Comparison of ENCODE assay signal across 8 cellular contexts in the genomic region with DNA sequence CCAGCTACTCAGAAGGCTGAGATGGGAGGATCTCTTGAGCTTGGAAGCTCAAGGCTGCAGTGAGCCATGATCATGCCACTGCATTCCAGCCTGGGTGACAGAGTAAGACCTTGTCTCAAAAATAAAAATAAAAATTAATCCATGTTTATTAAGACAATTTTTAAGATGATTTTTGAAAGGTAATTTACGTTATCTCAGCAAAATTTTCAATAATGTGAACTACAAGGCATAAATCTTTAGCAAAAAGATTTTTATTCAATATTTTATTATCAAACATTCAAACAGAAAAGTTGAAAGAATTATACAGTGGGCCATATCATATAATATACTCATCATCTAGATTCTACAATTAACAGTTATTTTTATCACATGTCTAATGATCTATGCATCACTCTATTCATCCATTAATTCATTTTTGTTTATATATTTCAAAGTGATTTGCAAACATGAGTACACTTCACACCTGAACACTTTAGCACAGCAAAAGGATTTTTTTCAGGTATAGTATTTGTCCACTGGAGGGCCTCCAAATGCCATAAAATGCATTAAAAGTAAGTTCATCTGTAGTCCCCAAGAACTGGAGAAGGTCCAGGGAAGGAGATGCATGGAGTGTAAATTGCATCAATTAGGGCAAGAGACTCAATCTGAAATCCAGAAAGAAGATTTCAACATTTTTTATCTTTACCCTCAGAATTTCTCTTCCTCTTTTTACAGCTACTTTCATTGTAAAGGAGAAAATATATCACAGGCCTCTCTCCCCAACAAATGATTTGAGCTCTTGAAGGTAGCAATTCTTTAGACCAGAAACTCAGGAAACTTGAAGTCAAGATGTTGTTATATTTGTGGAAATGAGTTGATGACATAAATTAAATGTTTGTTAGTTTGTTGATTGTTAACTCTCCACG. TPM values are rescaled to one million over a fixed set of nuclear protein-coding genes. Genes with fewer than 3 reads are reported as not detected.
DNase-seq lines count a peak whose midpoint lies in the region; ATAC-seq, FAIRE-seq and TF ChIP-seq lines count a peak whose summit lies in the region.

No MANE protein-coding gene starts in this region.

- H3K9ac ChIP-seq in IMR-90 (ENCODE audit: low read depth, low read length), result no peak overlapping the region
- H3K9ac ChIP-seq in OCI-LY3 (ENCODE audit: low read length), result no peak overlapping the region

- TF ChIP-seq POLR2A in IMR-90 (IDR thresholded peaks at IDR 0.05; ENCODE audit: low read depth, low read length), result no peak

- peak; percentile 71 for ATAC-seq in IMR-90 (ENCODE audit: low read depth)
- ATAC-seq in sciatic nerve, result no peak
- ATAC-seq in HG03442 (IDR thresholded peaks at IDR 0.05; ENCODE audit: unreplicated experiment), result no peak

- no CpG with 5 or more reads among the region's 2 CpGs for WGBS in IMR-90 (ENCODE audit: extremely low coverage in 2 of 2, insufficient read length in 1 of 2), 2 experiments

- H3K56ac ChIP-seq in IMR-90 (ENCODE audit: extremely low read depth, insufficient read depth, low read length), result no peak overlapping the region

- no peaks in the 10 kb centered on the region for H3K9me1 ChIP-seq in IMR-90 (ENCODE audit: insufficient read depth, low read length)

- H3K4me2 ChIP-seq in IMR-90 (ENCODE audit: low read depth, low read length) (no peak overlapping the region), OCI-LY3 (ENCODE audit: low read length) (peak overlapping the region; percentile 12; the same call in 1 of the 2 replicates)

- H2BK5ac ChIP-seq in IMR-90 (ENCODE audit: low read depth, low read length, poor library complexity, severe bottlenecking), result no peak overlapping the region

- no peaks in the 10 kb centered on the region for H3K79me2 ChIP-seq in OCI-LY3 (ENCODE audit: low read length)

- peaks cover 4 to 27% of the 10 kb centered on the region in 2 experiments; a peak in 3 of 4 replicates for H3K79me1 ChIP-seq in IMR-90 (ENCODE audit: low read depth in 1 of 2, low read length in 2 of 2)

- no peak overlapping the region for H2BK15ac ChIP-seq in IMR-90 (ENCODE audit: low read depth, low read length)

- CTCF ChIA-PET in IMR-90 (lab: Yijun Ruan, JAX), result interaction anchor here (1.0 to 1.7 kb wide), 4 partner anchors 7 to 102 kb away, joined by 3 to 5 read pairs (median 4); no protein-coding TSS in a partner anchor

- intact Hi-C loops in IMR-90 (cut with micrococcal nuclease) (loop anchor here (1.0 to 5.0 kb wide), 3 partner anchors 102 to 360 kb away; no protein-coding TSS in a partner anchor), sciatic nerve (cut with DNase I) (loop anchor here (10.0 kb wide), 1 partner anchor 97 kb away; no protein-coding TSS in a partner anchor)

- no peak overlapping the region for H4K91ac ChIP-seq in IMR-90 (ENCODE audit: insufficient read depth, low read depth, low read length)

- no peak overlapping the region for H4K5ac ChIP-seq in IMR-90 (ENCODE audit: low read depth, low read length)

- no peak overlapping the region for H3K18ac ChIP-seq in IMR-90 (ENCODE audit: low read depth, low read length)

- POLR2A ChIA-PET in IMR-90 (lab: Charles Lee; ENCODE audit: unreplicated experiment), result no interaction called here

- H3K4me1 ChIP-seq in IMR-90 (ENCODE audit: control insufficient read depth, insufficient read depth, low read length) (peaks cover 1% of the 10 kb centered on the region; the same call in 1 of the 2 replicates), OCI-LY3 (ENCODE audit: low read length) (peaks cover 14% of the 10 kb centered on the region)

- no peak overlapping the region for H2AK9ac ChIP-seq in IMR-90 (replicated peaks; ENCODE audit: low read depth, low read length, poor library complexity)

- dilution Hi-C loops in IMR-90 (cut with HindIII; ENCODE audit: low sequenced_read_pairs, unreplicated experiment), result no loop called here

- TF ChIP-seq RAD21 in IMR-90 (IDR thresholded peaks at IDR 0.05; ENCODE audit: low read length), result peak; percentile 67

- BruUV-seq in IMR-90 (replicated peaks; lab: Mats Ljungman, UMichigan), result no TSS peak

- H3K27me3 ChIP-seq in IMR-90 (ENCODE audit: control insufficient read depth, insufficient read depth, low read length) (no peaks in the 10 kb centered on the region), OCI-LY3 (ENCODE audit: low read depth, low read length) (no peaks in the 10 kb centered on the region)

- H2AFZ ChIP-seq in IMR-90 (replicated peaks; ENCODE audit: low read length, poor library complexity) (no peak overlapping the region), OCI-LY3 (ENCODE audit: low read depth, low read length) (no peak overlapping the region)

- no peak overlapping the region for H3K4ac ChIP-seq in IMR-90 (ENCODE audit: low read depth, low read length)

- no peak overlapping the region for H2AK5ac ChIP-seq in IMR-90 (ENCODE audit: low read depth, low read length)

- H3K9me3 ChIP-seq in IMR-90 (ENCODE audit: control insufficient read depth, insufficient read depth, low read length) (no peaks in the 10 kb centered on the region), OCI-LY3 (ENCODE audit: insufficient read depth, low read length) (no peaks in the 10 kb centered on the region)

- no peak overlapping the region for H4K8ac ChIP-seq in IMR-90 (ENCODE audit: low read depth in 2 of 2, low read length in 2 of 2)

- H3K23ac ChIP-seq in IMR-90 (ENCODE audit: low read depth, low read length), result no peak overlapping the region

- H3K36me3 ChIP-seq in IMR-90 (ENCODE audit: control insufficient read depth, insufficient read depth, low read length), result peaks cover 33% of the 10 kb centered on the region
- H3K36me3 ChIP-seq in OCI-LY3 (replicated peaks; ENCODE audit: low read depth, low read length), result no peaks in the 10 kb centered on the region

- TF ChIP-seq CTCF in IMR-90 (conservative IDR thresholded peaks at IDR 0.05; ENCODE audit: low read depth, low read length) (peak; percentile 60), OCI-LY3 (IDR thresholded peaks at IDR 0.05; ENCODE audit: low read depth, low read length) (peak; percentile 72)

- H3K14ac ChIP-seq in IMR-90 (replicated peaks; ENCODE audit: low read depth, low read length), result no peak overlapping the region

- H3K27ac ChIP-seq in IMR-90 (ENCODE audit: insufficient read depth, low read length), result no peak overlapping the region
- H3K27ac ChIP-seq in OCI-LY3 (ENCODE audit: low read length), result no peak overlapping the region

- DNase-seq in stimulated activated CD4-positive, alpha-beta T cell treated with anti-CD3 and anti-CD28 coated beads, Interleukin-4, amount 100 ng/mL, for 24 hours, result peak; percentile 14
- DNase-seq in stimulated activated CD4-positive, alpha-beta T cell treated with anti-CD3 and anti-CD28 coated beads, Interleukin-4, amount 100 ng/mL, for 1 hour, result no peak
- DNase-seq in IMR-90 (peak; percentile 43), midbrain (lab: John Stamatoyannopoulos, UW) (peak; percentile 48), sciatic nerve (ENCODE audit: low spot score) (no peak)

- FAIRE-seq in colon (lab: Jason Lieb, UNC), result peak; percentile 21

- H3K4me3 ChIP-seq in IMR-90 (ENCODE audit: insufficient read depth, low read depth, low read length) (no peak overlapping the region), OCI-LY3 (ENCODE audit: low read length) (no peak overlapping the region)

- H4K20me1 ChIP-seq in IMR-90 (ENCODE audit: insufficient read depth, low read length) (peaks cover 4% of the 10 kb centered on the region; the same call in 1 of the 2 replicates), OCI-LY3 (ENCODE audit: insufficient read depth, low read length) (no peaks in the 10 kb centered on the region)

- in situ Hi-C loops in IMR-90 (cut with MboI; ENCODE audit: low sequenced_read_pairs), result loop anchor here (5.0 to 25.0 kb wide), 2 partner anchors 95 to 280 kb away; no protein-coding TSS in a partner anchor

- no peak overlapping the region for H2BK120ac ChIP-seq in IMR-90 (ENCODE audit: low read depth, low read length)

- no peak overlapping the region for H2BK20ac ChIP-seq in IMR-90 (ENCODE audit: low read depth, low read length)

TF ChIP-seq in IMR-90, 13 proteins besides CTCF, POLR2A, EP300 and RAD21:
- TF ChIP-seq RFX5 (IDR thresholded peaks at IDR 0.05; ENCODE audit: low read depth, low read length), result no peak
- TF ChIP-seq SMC3 (IDR thresholded peaks at IDR 0.05; ENCODE audit: low read depth, low read length), result peak; percentile 67
- no peak for TF ChIP-seq RCOR1 (IDR thresholded peaks at IDR 0.05; ENCODE audit: insufficient replicate concordance, low read length)
- no peak for TF ChIP-seq CHD1 (IDR thresholded peaks at IDR 0.05; ENCODE audit: low read depth, low read length)
TF ChIP-seq in IMR-90: peak in this region for 1.

RNA-seq across cellular contexts. Expression of gene RSBN1L, which starts 38.6 kb away (rescaled TPM):
- total RNA-seq in IMR-90 (2012; rRNA removed), result 14.7 and 23.6 TPM in 2 replicates
- polyA plus RNA-seq in IMR-90 (2012; rRNA removed), result 5.7 and 7.8 TPM in 2 replicates
- polyA plus RNA-seq in IMR-90 (2012; cell fraction: cytosol; rRNA removed), result 1.1 and 1.7 TPM in 2 replicates
- polyA plus RNA-seq in IMR-90 (2012; cell fraction: nucleus; rRNA removed; ENCODE audit: low replicate concordance), result 1.8 and 10.0 TPM in 2 replicates
- total RNA-seq in sciatic nerve, result 23.7 TPM

Comparison
In these comparisons a context has a peak if more than half of its experiments do, and no peak if none do; other contexts are left out.
1. DNase-seq: peak in stimulated activated CD4-positive, alpha-beta T cell treated with anti-CD3 and anti-CD28 coated beads, Interleukin-4, amount 100 ng/mL, for 24 hours (single experiment), IMR-90 (single experiment) and midbrain (single experiment); none in stimulated activated CD4-positive, alpha-beta T cell treated with anti-CD3 and anti-CD28 coated beads, Interleukin-4, amount 100 ng/mL, for 1 hour (single experiment) and sciatic nerve (single experiment).